15 cellular contexts compared by ENCODE assay signal in genomic region chr6:44250718-44251123, GRCh38. TPM values are rescaled to one million over a fixed set of nuclear protein-coding genes. Genes with fewer than 3 reads are reported as not detected.
DNase-seq lines count a peak whose midpoint lies in the region; ATAC-seq, FAIRE-seq and TF ChIP-seq lines count a peak whose summit lies in the region.
"Had no signal": no experiment of that assay in that cellular context is flagged by ENCODE, and none has a peak within 500 bp of the region (broad histone marks: within the 10 kb centered on the region; RNA-seq: fewer than 3 reads in every experiment).

No MANE protein-coding gene starts in this region.

- in situ Hi-C loops in HepG2 (cut with HindIII; ENCODE audit: extremely low pct_ligation_motif_present, low pct_unique_long_range_greater_than_20kb), result no loop called here

- H3K9me3 ChIP-seq in BE2C, result no peaks in the 10 kb centered on the region
- no peaks in the 10 kb centered on the region for H3K9me3 ChIP-seq in DND-41 (ENCODE audit: insufficient read depth, low read length, severe bottlenecking)
- no peaks in the 10 kb centered on the region for H3K9me3 ChIP-seq in T-helper 17 cell (ENCODE audit: control insufficient read depth, low read length, poor library complexity, severe bottlenecking)
- no peaks in the 10 kb centered on the region for H3K9me3 ChIP-seq in HepG2 (ENCODE audit: low read length)
- no peaks in the 10 kb centered on the region for H3K9me3 ChIP-seq in sigmoid colon
- H3K9me3 ChIP-seq: heart left ventricle, SJCRH30, testis had no signal

- peaks cover 18% of the 10 kb centered on the region for H3K36me3 Mint-ChIP-seq in T-helper 17 cell (ENCODE audit: low read depth)

- H3K4me1 Mint-ChIP-seq in T-helper 17 cell, result peaks cover 66% of the 10 kb centered on the region

- H3K4me3 Mint-ChIP-seq in T-helper 17 cell, result no peak overlapping the region

- H3K79me2 ChIP-seq in DND-41 (ENCODE audit: insufficient read depth, low read length), result peaks cover 51% of the 10 kb centered on the region
- peaks cover 58% of the 10 kb centered on the region for H3K79me2 ChIP-seq in HepG2 (ENCODE audit: insufficient read depth, low read length)

- peak overlapping the region; percentile 87 for H3K27ac Mint-ChIP-seq in T-helper 17 cell

- TF ChIP-seq EP300 in HepG2 (IDR thresholded peaks at IDR 0.05; ENCODE audit: low read depth in 2 of 2, low read length in 2 of 2) (no peak), HepG2 (CRISPR knock-in tag; IDR thresholded peaks at IDR 0.05; ENCODE audit: borderline replicate concordance) (no peak), sigmoid colon (IDR thresholded peaks at IDR 0.05) (no peak)

- no peak for TF ChIP-seq RAD21 in HepG2 (CRISPR knock-in tag; IDR thresholded peaks at IDR 0.05)

- CTCF ChIA-PET in HepG2 (lab: Yijun Ruan, JAX; ENCODE audit: low intra/inter-chr PET ratio, low total read pairs), result no interaction called here

- H3K4me3 ChIP-seq in BE2C (ENCODE audit: low read depth, low read length) (peak overlapping the region; percentile 8; the same call in 1 of the 2 replicates), DND-41 (ENCODE audit: low read depth in 1 of 2, low read length in 2 of 2) (no peak overlapping the region), HepG2 (replicated peaks in 1 of 3; ENCODE audit: insufficient read depth in 1 of 3, low read depth in 2 of 3, low read length in 3 of 3) (no peak overlapping the region; a peak in 1 of 6 replicates), sigmoid colon (no peak overlapping the region)
- H3K4me3 ChIP-seq: heart left ventricle, SJCRH30, testis had no signal

- 86% methylated on average over 3 of the region's 3 CpGs for whole genome bisulfite sequencing in HepG2 (ENCODE audit: low lambda C conversion rate)
- WGBS in sigmoid colon, 2 donors, result 73 to 85% methylated on average over 3 of the region's 3 CpGs

- H3K4me1 ChIP-seq in BE2C (peaks cover 8% of the 10 kb centered on the region), DND-41 (ENCODE audit: insufficient read depth, low read length) (peaks cover 68% of the 10 kb centered on the region), HepG2 (ENCODE audit: insufficient read depth, low read length) (peaks cover 73% of the 10 kb centered on the region), sigmoid colon (peaks cover 0 to 27% (median 21%) of the 10 kb centered on the region in 4 donors)
- H3K4me1 ChIP-seq: SJCRH30 had no signal

- no peak for FAIRE-seq in HepG2 (lab: Jason Lieb, UNC)

- DNase-seq in BE2C, result no peak
- no peak for DNase-seq in DND-41
- DNase-seq in T-helper 17 cell, result no peak
- DNase-seq in HepG2 (ENCODE audit: low spot score), result no peak
- no peak for DNase-seq in globus pallidus (ENCODE audit: low spot score)
- no peak for DNase-seq in sigmoid colon
- DNase-seq in NCI-H345 treated with DMSO at 0.1 percent for 48 hours (lab: John Stamatoyannopoulos, UW; ENCODE audit: unreplicated experiment), result no peak
- DNase-seq: heart left ventricle; naive thymus-derived CD8-positive, alpha-beta T cell; NCI-H187; NCI-H69; SJCRH30; testis had no signal

- peaks cover 6% of the 10 kb centered on the region for H3K27me3 Mint-ChIP-seq in T-helper 17 cell

- no peak overlapping the region for H2AFZ ChIP-seq in DND-41 (ENCODE audit: low read depth, low read length)
- no peak overlapping the region for H2AFZ ChIP-seq in HepG2 (ENCODE audit: low read length)

- TF ChIP-seq CTCF in BE2C (IDR thresholded peaks at IDR 0.05; ENCODE audit: low read depth, low read length) (no peak), DND-41 (IDR thresholded peaks at IDR 0.05; ENCODE audit: borderline replicate concordance, extremely low read depth, low read length, poor library complexity, severe bottlenecking) (no peak), HepG2 (CRISPR knock-in tag; IDR thresholded peaks at IDR 0.05) (no peak), sigmoid colon (IDR thresholded peaks at IDR 0.05) (no peak)

- peak in 1 of 2 experiments; percentile 60; a peak in 2 of 4 replicates for TF ChIP-seq POLR2A in HepG2 (IDR thresholded peaks at IDR 0.05; ENCODE audit: insufficient read depth in 1 of 2, low read depth in 2 of 2, low read length in 2 of 2)
- no peak for TF ChIP-seq POLR2A in sigmoid colon (IDR thresholded peaks at IDR 0.05)

- intact Hi-C loops in HepG2 (cut with micrococcal nuclease; ENCODE audit: unreplicated experiment) (loop anchor here (5.0 kb wide), 1 partner anchor 153 kb away; no protein-coding TSS in a partner anchor), sigmoid colon (cut with DNase I) (no loop called here)

- POLR2A ChIA-PET in HepG2 (lab: Yijun Ruan, JAX), result no interaction called here

- no peak overlapping the region for H3K9ac ChIP-seq in DND-41 (ENCODE audit: low read depth, low read length)
- no peak overlapping the region for H3K9ac ChIP-seq in HepG2 (ENCODE audit: insufficient read depth, low read depth, low read length)

- H4K20me1 ChIP-seq in DND-41 (ENCODE audit: insufficient read depth, low read length), result peaks cover 74% of the 10 kb centered on the region
- H4K20me1 ChIP-seq in HepG2 (ENCODE audit: insufficient read depth, low read length), result peaks cover 85% of the 10 kb centered on the region

- BruUV-seq in HepG2 (replicated peaks; lab: Mats Ljungman, UMichigan), result no TSS peak

- ATAC-seq in DND-41 (ENCODE audit: insufficient read depth, low read depth) (no peak), T-helper 17 cell (no peak), HepG2 (no peak), HG03135 (IDR thresholded peaks at IDR 0.05; ENCODE audit: unreplicated experiment) (no peak)
- ATAC-seq: heart left ventricle; left cardiac atrium; naive thymus-derived CD8-positive, alpha-beta T cell had no signal

- H3K36me3 ChIP-seq in BE2C, result peaks cover 87% of the 10 kb centered on the region
- peaks cover 81% of the 10 kb centered on the region for H3K36me3 ChIP-seq in DND-41 (ENCODE audit: insufficient read depth, low read length)
- peaks cover 45 to 71% of the 10 kb centered on the region in 2 experiments for H3K36me3 ChIP-seq in HepG2 (replicated peaks in 1 of 2; ENCODE audit: control insufficient read depth in 1 of 2, insufficient read depth in 2 of 2, low read length in 2 of 2)
- H3K36me3 ChIP-seq in sigmoid colon, result peaks cover 49 to 70% (median 64%) of the 10 kb centered on the region in 4 donors

- H3K27me3 ChIP-seq in BE2C, result no peaks in the 10 kb centered on the region
- no peaks in the 10 kb centered on the region for H3K27me3 ChIP-seq in DND-41 (ENCODE audit: insufficient read depth, low read length, poor library complexity)
- H3K27me3 ChIP-seq in HepG2 (ENCODE audit: control insufficient read depth in 1 of 2, insufficient read depth in 2 of 2, low read length in 2 of 2), result no peaks in the 10 kb centered on the region; a peak in 1 of 5 replicates
- H3K27me3 ChIP-seq in sigmoid colon, result no peaks in the 10 kb centered on the region
- H3K27me3 ChIP-seq: heart left ventricle, SJCRH30, testis had no signal

- H3K4me2 ChIP-seq in DND-41 (ENCODE audit: insufficient read depth, low read length) (peak overlapping the region; percentile 92; the same call in 1 of the 2 replicates), HepG2 (ENCODE audit: low read depth, low read length) (peak overlapping the region; percentile 13; the same call in 1 of the 2 replicates)

- H3K27ac ChIP-seq in DND-41 (ENCODE audit: low read length), result no peak overlapping the region
- no peak overlapping the region for H3K27ac ChIP-seq in HepG2 (ENCODE audit: extremely low read length, insufficient read depth, low read length)
- no peak overlapping the region for H3K27ac ChIP-seq in sigmoid colon
- H3K27ac ChIP-seq: heart left ventricle, SJCRH30, testis had no signal

RNA-seq across cellular contexts. Expression of gene HSP90AB1, which starts 3.8 kb away (rescaled TPM):
- 666 TPM for polyA plus RNA-seq in BE2C (2012; ENCODE audit: insufficient read depth, insufficient read length, low read depth)
- total RNA-seq in T-helper 17 cell (100 to 1,000 TPM; 454 to 478 TPM), HepG2 (2016; rRNA removed; fragmentation: Illumina TruSeq; extraction: Trizol) (1,472 and 2,212 TPM in 2 replicates), sigmoid colon (100 to 1,000 TPM; 442 to 569 (median 518) TPM)
- total RNA-seq in HepG2 (2016; cell fraction: cytosol; rRNA removed; fragmentation: Illumina TruSeq; extraction: Trizol; ENCODE audit: low read depth), result 123 and 155 TPM in 2 replicates
- 1,508 and 1,964 TPM in 2 replicates for total RNA-seq in HepG2 (2016; cell fraction: insoluble cytoplasmic fraction; rRNA removed; fragmentation: Illumina TruSeq; extraction: Trizol)
- total RNA-seq in HepG2 (2016; cell fraction: membrane; rRNA removed; fragmentation: Illumina TruSeq; extraction: Trizol), result 383 and 490 TPM in 2 replicates
- total RNA-seq in HepG2 (2016; cell fraction: nucleus; rRNA removed; fragmentation: Illumina TruSeq; extraction: Trizol), result 1,014 and 1,081 TPM in 2 replicates
- polyA plus RNA-seq in HepG2 (2011; rRNA removed) (1,076 and 1,325 TPM in 2 replicates), sigmoid colon (100 to 1,000 TPM; 182 to 484 (median 320) TPM)
- polyA plus RNA-seq in HepG2 (2011; cell fraction: cytosol; rRNA removed), result 1,072 and 1,224 TPM in 2 replicates
- polyA plus RNA-seq in HepG2 (2011; cell fraction: nucleus; rRNA removed), result 279 and 406 TPM in 2 replicates
- polyA plus RNA-seq in HepG2 (2012), result 1,683 and 1,883 TPM in 2 replicates
- polyA plus RNA-seq in HepG2 (2016; cell fraction: cytosol; fragmentation: Illumina TruSeq; extraction: Trizol; ENCODE audit: low read depth), result 155 and 188 TPM in 2 replicates
- polyA plus RNA-seq in HepG2 (2016; cell fraction: insoluble cytoplasmic fraction; fragmentation: Illumina TruSeq; extraction: Trizol; ENCODE audit: low read depth), result 2,023 and 2,380 TPM in 2 replicates
- 336 and 456 TPM in 2 replicates for polyA plus RNA-seq in HepG2 (2016; cell fraction: membrane; fragmentation: Illumina TruSeq; extraction: Trizol; ENCODE audit: low read depth)
- 1,245 and 1,272 TPM in 2 replicates for polyA plus RNA-seq in HepG2 (2016; cell fraction: nucleus; fragmentation: Illumina TruSeq; extraction: Trizol; ENCODE audit: insufficient read depth, low read depth)
- 1,001 and 1,123 TPM in 2 replicates for polyA minus RNA-seq in HepG2 (2011; rRNA and poly(A)+ RNA removed; ENCODE audit: low replicate concordance)
- polyA minus RNA-seq in HepG2 (2011; cell fraction: cytosol; rRNA and poly(A)+ RNA removed), result 1,091 and 1,101 TPM in 2 replicates
- polyA minus RNA-seq in HepG2 (2011; cell fraction: nucleus; rRNA and poly(A)+ RNA removed), result 271 and 440 TPM in 2 replicates

RNA-seq across cellular contexts. Expression of gene SLC35B2, which starts 6.6 kb away (rescaled TPM):
- 111 TPM for polyA plus RNA-seq in BE2C (2012; ENCODE audit: insufficient read depth, insufficient read length, low read depth)
- total RNA-seq in T-helper 17 cell (10 to 100 TPM; 14.7 to 15.2 TPM), HepG2 (2016; rRNA removed; fragmentation: Illumina TruSeq; extraction: Trizol) (34.9 and 61.1 TPM in 2 replicates), sigmoid colon (10 to 100 TPM; 25.3 to 28.8 (median 27.2) TPM)
- total RNA-seq in HepG2 (2016; cell fraction: cytosol; rRNA removed; fragmentation: Illumina TruSeq; extraction: Trizol; ENCODE audit: low read depth), result 21.2 and 24.1 TPM in 2 replicates
- total RNA-seq in HepG2 (2016; cell fraction: insoluble cytoplasmic fraction; rRNA removed; fragmentation: Illumina TruSeq; extraction: Trizol), result 35.1 and 62.8 TPM in 2 replicates
- total RNA-seq in HepG2 (2016; cell fraction: membrane; rRNA removed; fragmentation: Illumina TruSeq; extraction: Trizol), result 44.9 and 53.8 TPM in 2 replicates
- 56.1 and 63.9 TPM in 2 replicates for total RNA-seq in HepG2 (2016; cell fraction: nucleus; rRNA removed; fragmentation: Illumina TruSeq; extraction: Trizol)
- polyA plus RNA-seq in HepG2 (2011; rRNA removed) (148 and 168 TPM in 2 replicates), sigmoid colon (10 to 100 TPM in 1 of 3 donors, 1 to 10 TPM in 2; 7.2 to 36.9 (median 7.9) TPM)
- polyA plus RNA-seq in HepG2 (2011; cell fraction: cytosol; rRNA removed), result 139 and 176 TPM in 2 replicates
- 99.4 and 112 TPM in 2 replicates for polyA plus RNA-seq in HepG2 (2011; cell fraction: nucleus; rRNA removed)
- polyA plus RNA-seq in HepG2 (2012), result 54.8 and 61.1 TPM in 2 replicates
- 26.8 and 34.1 TPM in 2 replicates for polyA plus RNA-seq in HepG2 (2016; cell fraction: cytosol; fragmentation: Illumina TruSeq; extraction: Trizol; ENCODE audit: low read depth)
- 41.4 and 43.9 TPM in 2 replicates for polyA plus RNA-seq in HepG2 (2016; cell fraction: insoluble cytoplasmic fraction; fragmentation: Illumina TruSeq; extraction: Trizol; ENCODE audit: low read depth)
- 45.2 and 53.5 TPM in 2 replicates for polyA plus RNA-seq in HepG2 (2016; cell fraction: membrane; fragmentation: Illumina TruSeq; extraction: Trizol; ENCODE audit: low read depth)
- 95.9 and 97.5 TPM in 2 replicates for polyA plus RNA-seq in HepG2 (2016; cell fraction: nucleus; fragmentation: Illumina TruSeq; extraction: Trizol; ENCODE audit: insufficient read depth, low read depth)
- 148 and 221 TPM in 2 replicates for polyA minus RNA-seq in HepG2 (2011; rRNA and poly(A)+ RNA removed; ENCODE audit: low replicate concordance)
- 47.0 and 47.4 TPM in 2 replicates for polyA minus RNA-seq in HepG2 (2011; cell fraction: cytosol; rRNA and poly(A)+ RNA removed)
- 26.1 and 26.9 TPM in 2 replicates for polyA minus RNA-seq in HepG2 (2011; cell fraction: nucleus; rRNA and poly(A)+ RNA removed)

RNA-seq across cellular contexts. Expression of gene NFKBIE, which starts 14.6 kb away (rescaled TPM):
- polyA plus RNA-seq in BE2C (2012; ENCODE audit: insufficient read depth, insufficient read length, low read depth), result 26.2 TPM
- 10 to 100 TPM; 59.2 to 62.8 TPM for total RNA-seq in T-helper 17 cell
- total RNA-seq in HepG2 (2016; rRNA removed; fragmentation: Illumina TruSeq; extraction: Trizol), result 14.5 and 15.0 TPM in 2 replicates
- 5.3 and 5.4 TPM in 2 replicates for total RNA-seq in HepG2 (2016; cell fraction: cytosol; rRNA removed; fragmentation: Illumina TruSeq; extraction: Trizol; ENCODE audit: low read depth)
- 15.7 and 16.3 TPM in 2 replicates for total RNA-seq in HepG2 (2016; cell fraction: insoluble cytoplasmic fraction; rRNA removed; fragmentation: Illumina TruSeq; extraction: Trizol)
- 10.7 and 10.8 TPM in 2 replicates for total RNA-seq in HepG2 (2016; cell fraction: membrane; rRNA removed; fragmentation: Illumina TruSeq; extraction: Trizol)
- total RNA-seq in HepG2 (2016; cell fraction: nucleus; rRNA removed; fragmentation: Illumina TruSeq; extraction: Trizol), result 8.5 and 11.8 TPM in 2 replicates
- polyA plus RNA-seq in HepG2 (2011; rRNA removed), result 6.7 and 8.5 TPM in 2 replicates
- polyA plus RNA-seq in HepG2 (2011; cell fraction: cytosol; rRNA removed), result 7.7 and 9.3 TPM in 2 replicates
- polyA plus RNA-seq in HepG2 (2011; cell fraction: nucleus; rRNA removed), result 11.7 and 15.6 TPM in 2 replicates
- 7.1 TPM in 2 replicates for polyA plus RNA-seq in HepG2 (2012)
- polyA plus RNA-seq in HepG2 (2016; cell fraction: cytosol; fragmentation: Illumina TruSeq; extraction: Trizol; ENCODE audit: low read depth), result 3.3 and 4.0 TPM in 2 replicates
- 14.6 and 14.8 TPM in 2 replicates for polyA plus RNA-seq in HepG2 (2016; cell fraction: insoluble cytoplasmic fraction; fragmentation: Illumina TruSeq; extraction: Trizol; ENCODE audit: low read depth)
- polyA plus RNA-seq in HepG2 (2016; cell fraction: membrane; fragmentation: Illumina TruSeq; extraction: Trizol; ENCODE audit: low read depth), result 5.7 and 7.3 TPM in 2 replicates
- 14.2 and 16.3 TPM in 2 replicates for polyA plus RNA-seq in HepG2 (2016; cell fraction: nucleus; fragmentation: Illumina TruSeq; extraction: Trizol; ENCODE audit: insufficient read depth, low read depth)
- polyA minus RNA-seq in HepG2 (2011; rRNA and poly(A)+ RNA removed; ENCODE audit: low replicate concordance), result 3.3 and 10.9 TPM in 2 replicates
- polyA minus RNA-seq in HepG2 (2011; cell fraction: cytosol; rRNA and poly(A)+ RNA removed), result 4.6 and 6.2 TPM in 2 replicates
- polyA minus RNA-seq in HepG2 (2011; cell fraction: nucleus; rRNA and poly(A)+ RNA removed), result 4.5 and 8.3 TPM in 2 replicates
- 10 to 100 TPM in 1 of 4 donors, 1 to 10 TPM in 3; 4.7 to 13.6 (median 8.4) TPM for total RNA-seq in sigmoid colon
- polyA plus RNA-seq in sigmoid colon, result 10 to 100 TPM in 2 of 3 donors, 1 to 10 TPM in 1; 8.4 to 16.2 (median 13.4) TPM

RNA-seq across cellular contexts. Expression of gene TMEM151B, which starts 19.5 kb away (rescaled TPM):
- polyA plus RNA-seq in BE2C (2012; ENCODE audit: insufficient read depth, insufficient read length, low read depth), result 8.0 TPM
- total RNA-seq in T-helper 17 cell (not detected), HepG2 (2016; rRNA removed; fragmentation: Illumina TruSeq; extraction: Trizol) (not detected in 2 replicates), sigmoid colon (1 to 10 TPM in 1 of 4 donors, under 1 TPM in 3; 0.16 to 1.1 (median 0.68) TPM)
- total RNA-seq in HepG2 (2016; cell fraction: cytosol; rRNA removed; fragmentation: Illumina TruSeq; extraction: Trizol; ENCODE audit: low read depth), result not detected in 2 replicates
- 0.06 TPM in 1 of 2 replicates, not detected in the other for total RNA-seq in HepG2 (2016; cell fraction: insoluble cytoplasmic fraction; rRNA removed; fragmentation: Illumina TruSeq; extraction: Trizol)
- total RNA-seq in HepG2 (2016; cell fraction: membrane; rRNA removed; fragmentation: Illumina TruSeq; extraction: Trizol), result not detected in 2 replicates
- total RNA-seq in HepG2 (2016; cell fraction: nucleus; rRNA removed; fragmentation: Illumina TruSeq; extraction: Trizol), result not detected in 2 replicates
- polyA plus RNA-seq in HepG2 (2011; rRNA removed) (0.01 TPM in 1 of 2 replicates, not detected in the other), sigmoid colon (under 1 TPM in 1 of 3 donors, not detected in 2; 0.63 TPM)
- polyA plus RNA-seq in HepG2 (2011; cell fraction: cytosol; rRNA removed), result 0.01 TPM in 1 of 2 replicates, not detected in the other
- polyA plus RNA-seq in HepG2 (2011; cell fraction: nucleus; rRNA removed), result 0.02 TPM in 1 of 2 replicates, not detected in the other
- polyA plus RNA-seq in HepG2 (2012), result 0.19 TPM in 2 replicates
- not detected in 2 replicates for polyA plus RNA-seq in HepG2 (2016; cell fraction: cytosol; fragmentation: Illumina TruSeq; extraction: Trizol; ENCODE audit: low read depth)
- polyA plus RNA-seq in HepG2 (2016; cell fraction: insoluble cytoplasmic fraction; fragmentation: Illumina TruSeq; extraction: Trizol; ENCODE audit: low read depth), result not detected in 2 replicates
- polyA plus RNA-seq in HepG2 (2016; cell fraction: membrane; fragmentation: Illumina TruSeq; extraction: Trizol; ENCODE audit: low read depth), result not detected in 2 replicates
- not detected in 2 replicates for polyA plus RNA-seq in HepG2 (2016; cell fraction: nucleus; fragmentation: Illumina TruSeq; extraction: Trizol; ENCODE audit: insufficient read depth, low read depth)
- not detected in 2 replicates for polyA minus RNA-seq in HepG2 (2011; rRNA and poly(A)+ RNA removed; ENCODE audit: low replicate concordance)
- not detected in 2 replicates for polyA minus RNA-seq in HepG2 (2011; cell fraction: cytosol; rRNA and poly(A)+ RNA removed)
- not detected in 2 replicates for polyA minus RNA-seq in HepG2 (2011; cell fraction: nucleus; rRNA and poly(A)+ RNA removed)
- total RNA-seq: naive thymus-derived CD8-positive, alpha-beta T cell had no signal
- polyA plus RNA-seq: naive thymus-derived CD8-positive, alpha-beta T cell had no signal

RNA-seq across cellular contexts. Expression of gene SLC29A1, which starts 27.3 kb away (rescaled TPM):
- 184 TPM for polyA plus RNA-seq in BE2C (2012; ENCODE audit: insufficient read depth, insufficient read length, low read depth)
- 1 to 10 TPM; 1.4 to 3.4 TPM for total RNA-seq in T-helper 17 cell
- total RNA-seq in HepG2 (2016; rRNA removed; fragmentation: Illumina TruSeq; extraction: Trizol), result 23.1 and 43.2 TPM in 2 replicates
- 19.7 and 24.6 TPM in 2 replicates for total RNA-seq in HepG2 (2016; cell fraction: cytosol; rRNA removed; fragmentation: Illumina TruSeq; extraction: Trizol; ENCODE audit: low read depth)
- 22.9 and 41.9 TPM in 2 replicates for total RNA-seq in HepG2 (2016; cell fraction: insoluble cytoplasmic fraction; rRNA removed; fragmentation: Illumina TruSeq; extraction: Trizol)
- 37.5 and 40.9 TPM in 2 replicates for total RNA-seq in HepG2 (2016; cell fraction: membrane; rRNA removed; fragmentation: Illumina TruSeq; extraction: Trizol)
- 42.6 and 53.1 TPM in 2 replicates for total RNA-seq in HepG2 (2016; cell fraction: nucleus; rRNA removed; fragmentation: Illumina TruSeq; extraction: Trizol)
- polyA plus RNA-seq in HepG2 (2011; rRNA removed), result 95.5 and 106 TPM in 2 replicates
- 92.8 and 113 TPM in 2 replicates for polyA plus RNA-seq in HepG2 (2011; cell fraction: cytosol; rRNA removed)
- polyA plus RNA-seq in HepG2 (2011; cell fraction: nucleus; rRNA removed), result 132 and 138 TPM in 2 replicates
- 38.8 and 43.9 TPM in 2 replicates for polyA plus RNA-seq in HepG2 (2012)
- polyA plus RNA-seq in HepG2 (2016; cell fraction: cytosol; fragmentation: Illumina TruSeq; extraction: Trizol; ENCODE audit: low read depth), result 32.1 and 36.6 TPM in 2 replicates
- 35.2 and 35.6 TPM in 2 replicates for polyA plus RNA-seq in HepG2 (2016; cell fraction: insoluble cytoplasmic fraction; fragmentation: Illumina TruSeq; extraction: Trizol; ENCODE audit: low read depth)
- polyA plus RNA-seq in HepG2 (2016; cell fraction: membrane; fragmentation: Illumina TruSeq; extraction: Trizol; ENCODE audit: low read depth), result 48.6 and 49.6 TPM in 2 replicates
- 82.7 and 90.9 TPM in 2 replicates for polyA plus RNA-seq in HepG2 (2016; cell fraction: nucleus; fragmentation: Illumina TruSeq; extraction: Trizol; ENCODE audit: insufficient read depth, low read depth)
- polyA minus RNA-seq in HepG2 (2011; rRNA and poly(A)+ RNA removed; ENCODE audit: low replicate concordance), result 236 and 248 TPM in 2 replicates
- 35.4 and 40.0 TPM in 2 replicates for polyA minus RNA-seq in HepG2 (2011; cell fraction: cytosol; rRNA and poly(A)+ RNA removed)
- 37.0 and 39.3 TPM in 2 replicates for polyA minus RNA-seq in HepG2 (2011; cell fraction: nucleus; rRNA and poly(A)+ RNA removed)
- 100 to 1,000 TPM; 147 to 195 (median 180) TPM for total RNA-seq in sigmoid colon
- 10 to 100 TPM in 2 of 3 donors, 1 to 10 TPM in 1; 4.2 to 24.8 (median 10.8) TPM for polyA plus RNA-seq in sigmoid colon
